In the genomic region with DNA sequence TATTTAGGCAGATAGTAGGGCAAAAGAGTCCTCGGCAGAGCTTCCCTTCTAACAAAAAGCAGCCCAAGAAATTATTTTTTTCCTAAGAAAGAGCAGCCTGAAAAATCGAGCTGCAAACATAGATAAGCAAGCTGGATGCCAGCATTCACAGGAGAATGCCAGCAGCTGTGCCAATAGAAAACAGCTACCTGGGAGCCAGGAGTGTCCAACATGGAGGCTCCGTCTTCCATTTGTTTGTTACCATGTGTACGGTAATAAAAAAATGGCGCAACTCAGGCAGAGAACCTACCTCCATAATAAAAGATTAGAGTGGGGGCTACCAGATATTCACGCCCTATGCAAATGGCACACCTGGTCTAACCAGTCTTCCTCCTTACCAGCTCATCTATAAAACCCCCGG, we compare ENCODE assay signal across 27 cellular contexts.
DNase-seq lines count a peak whose midpoint lies in the region; ATAC-seq and TF ChIP-seq lines count a peak whose summit lies in the region.
"Had no signal": no experiment of that assay in that cellular context is flagged by ENCODE, and none has a peak within 500 bp of the region (broad histone marks: within the 10 kb centered on the region; RNA-seq: fewer than 3 reads in every experiment).

No MANE protein-coding gene starts in this region.

- H3K36me3 ChIP-seq in PC-3 (ENCODE audit: low read depth, low read length) (no peaks in the 10 kb centered on the region), neural progenitor cell (no peaks in the 10 kb centered on the region)

- H3K9ac ChIP-seq in PC-3 (ENCODE audit: low read length), result no peak overlapping the region
- no peak overlapping the region for H3K9ac ChIP-seq in neural progenitor cell
- H3K9ac ChIP-seq: SK-N-SH had no signal

- H3K27me3 ChIP-seq in PC-3 (ENCODE audit: low read length) (no peaks in the 10 kb centered on the region), neural progenitor cell (no peaks in the 10 kb centered on the region)

- intact Hi-C loops in PC-3 (cut with micrococcal nuclease), result no loop called here

- peaks cover 14% of the 10 kb centered on the region for H3K4me1 Mint-ChIP-seq in neural progenitor cell
- no peaks in the 10 kb centered on the region for H3K4me1 Mint-ChIP-seq in T-helper 2 cell treated with Interferon-gamma antibody and Interleukin-4, amounts not matched to agents 5 μg/mL and 100 μg/mL, for 36 hours (ENCODE audit: low read depth)
- H3K4me1 Mint-ChIP-seq: CD4-positive, alpha-beta memory T cell; T-helper 17 cell had no signal

- H3K4me2 ChIP-seq in PC-3 (ENCODE audit: low read length), result no peak overlapping the region
- H3K4me2 ChIP-seq in neural progenitor cell, result no peak overlapping the region
- H3K4me2 ChIP-seq: A549, SK-N-SH had no signal

- H3K79me2 ChIP-seq in PC-3 (ENCODE audit: low read length) (no peaks in the 10 kb centered on the region), neural progenitor cell (ENCODE audit: low read depth) (no peaks in the 10 kb centered on the region)

- ATAC-seq in PC-3 (no peak), HG02981 (IDR thresholded peaks at IDR 0.05; ENCODE audit: unreplicated experiment) (no peak)
- ATAC-seq: A549, GM12878, T-helper 17 cell had no signal

- POLR2A ChIA-PET in PC-3 (lab: Charles Lee; ENCODE audit: unreplicated experiment), result no interaction called here

- H2AFZ ChIP-seq in PC-3 (ENCODE audit: low read length) (0 out of 2 replicates have a peak overlapping the region, but pooled peaks have one; percentile 48), neural progenitor cell (replicated peaks) (no peak overlapping the region)

- no peaks in the 10 kb centered on the region for H3K36me3 Mint-ChIP-seq in neural progenitor cell
- no peaks in the 10 kb centered on the region for H3K36me3 Mint-ChIP-seq in T-helper 2 cell treated with Interferon-gamma antibody and Interleukin-4, amounts not matched to agents 5 μg/mL and 100 μg/mL, for 36 hours (ENCODE audit: low read depth)
- H3K36me3 Mint-ChIP-seq: CD4-positive, alpha-beta memory T cell had no signal

- H3K9me3 ChIP-seq in PC-3 (ENCODE audit: low read length) (no peaks in the 10 kb centered on the region), neural progenitor cell (ENCODE audit: low read depth) (no peaks in the 10 kb centered on the region)
- H3K9me3 ChIP-seq: A549, SK-N-SH had no signal

- H3K9me2 ChIP-seq in PC-3 (replicated peaks; ENCODE audit: low read length), result no peaks in the 10 kb centered on the region
- H3K9me2 ChIP-seq: SK-N-SH had no signal

- no peaks in the 10 kb centered on the region for H3K9me3 Mint-ChIP-seq in neural progenitor cell
- H3K9me3 Mint-ChIP-seq in T-helper 2 cell treated with Interferon-gamma antibody and Interleukin-4, amounts not matched to agents 5 μg/mL and 100 μg/mL, for 36 hours, result no peaks in the 10 kb centered on the region
- H3K9me3 Mint-ChIP-seq: CD4-positive, alpha-beta memory T cell had no signal

- peak; percentile 72 for DNase-seq in NCI-H146 (lab: John Stamatoyannopoulos, UW)
- DNase-seq in NCI-H510A (lab: John Stamatoyannopoulos, UW), result peak; percentile 1
- no peak for DNase-seq in PC-3
- DNase-seq in neural progenitor cell (ENCODE audit: low spot score), result no peak
- DNase-seq in T-helper 2 cell treated with Interferon-gamma antibody and Interleukin-4, amounts not matched to agents 5 μg/mL and 100 μg/mL, for 36 hours (ENCODE audit: low spot score), result no peak
- no peak for DNase-seq in Ammon's horn (ENCODE audit: low spot score)
- DNase-seq: AML-193; C1 segment of cervical spinal cord; CD4-positive, alpha-beta memory T cell; COR-L47; DMS79; EL; GDM1; HCEC 1CT; NCI-H1048; NCI-H1417; NCI-H187; NCI-H2081 treated with DMSO at 0.1 percent for 48 hours; NCI-H2171 treated with DMSO at 0.1 percent for 48 hours; NCI-H446 treated with DMSO at 0.1 percent for 48 hours; NCI-H82; OCI-M1; SK-N-SH; T-helper 17 cell had no signal

- no peaks in the 10 kb centered on the region for H3K27me3 Mint-ChIP-seq in neural progenitor cell (ENCODE audit: insufficient read depth, low read depth)
- peaks cover 3% of the 10 kb centered on the region for H3K27me3 Mint-ChIP-seq in T-helper 2 cell treated with Interferon-gamma antibody and Interleukin-4, amounts not matched to agents 5 μg/mL and 100 μg/mL, for 36 hours (ENCODE audit: low read depth)

- BruUV-seq in PC-3 (replicated peaks; lab: Mats Ljungman, UMichigan), result no TSS peak

- CTCF ChIA-PET in PC-3 (lab: Charles Lee), result no interaction called here

- TF ChIP-seq CTCF in PC-3 (conservative IDR thresholded peaks at IDR 0.05; ENCODE audit: low read depth, low read length) (no peak), neural progenitor cell (IDR thresholded peaks at IDR 0.05) (no peak)

- no peak overlapping the region for H3K4me3 ChIP-seq in PC-3 (ENCODE audit: low read length)
- H3K4me3 ChIP-seq in neural progenitor cell, result no peak overlapping the region
- H3K4me3 ChIP-seq: A549, GM12878 had no signal

- no peak overlapping the region for H3K4me3 Mint-ChIP-seq in neural progenitor cell
- no peak overlapping the region for H3K4me3 Mint-ChIP-seq in T-helper 2 cell treated with Interferon-gamma antibody and Interleukin-4, amounts not matched to agents 5 μg/mL and 100 μg/mL, for 36 hours
- H3K4me3 Mint-ChIP-seq: CD4-positive, alpha-beta memory T cell; T-helper 17 cell had no signal

- H3F3A ChIP-seq in PC-3 (ENCODE audit: low read length, unreplicated experiment) (peaks cover 4% of the 10 kb centered on the region), neural progenitor cell (ENCODE audit: low read depth) (no peaks in the 10 kb centered on the region)

- H3K27ac ChIP-seq in PC-3 (ENCODE audit: low read length), result no peak overlapping the region
- no peak overlapping the region for H3K27ac ChIP-seq in neural progenitor cell
- H3K27ac ChIP-seq: A549 had no signal

- peak overlapping the region; percentile 26 for H3K27ac Mint-ChIP-seq in neural progenitor cell
- no peak overlapping the region for H3K27ac Mint-ChIP-seq in T-helper 2 cell treated with Interferon-gamma antibody and Interleukin-4, amounts not matched to agents 5 μg/mL and 100 μg/mL, for 36 hours
- H3K27ac Mint-ChIP-seq: CD4-positive, alpha-beta memory T cell; T-helper 17 cell had no signal

- H4K20me1 ChIP-seq in PC-3 (ENCODE audit: low read length) (no peaks in the 10 kb centered on the region), neural progenitor cell (ENCODE audit: low read depth) (no peaks in the 10 kb centered on the region)

- H3K4me1 ChIP-seq in PC-3 (ENCODE audit: insufficient read depth, low read length) (peaks cover 32% of the 10 kb centered on the region), neural progenitor cell (peaks cover 7% of the 10 kb centered on the region)

Comparison
In these comparisons a context has a peak if more than half of its experiments do, and no peak if none do; other contexts are left out.
1. DNase-seq: peak in NCI-H146 (single experiment) and NCI-H510A (single experiment); none in PC-3 (single experiment), neural progenitor cell (single experiment), T-helper 2 cell treated with Interferon-gamma antibody and Interleukin-4, amounts not matched to agents 5 μg/mL and 100 μg/mL, for 36 hours (single experiment) and Ammon's horn (single experiment).